Comparison of ENCODE assay signal across 8 cellular contexts in genomic region chr12:12916135-12916956, GRCh38. TPM values are rescaled to one million over a fixed set of nuclear protein-coding genes. Genes with fewer than 3 reads are reported as not detected.
DNase-seq lines count a peak whose midpoint lies in the region; ATAC-seq, FAIRE-seq and TF ChIP-seq lines count a peak whose summit lies in the region.

No MANE protein-coding gene starts in this region.

- no peak overlapping the region for H2AFZ ChIP-seq in hepatocyte

- no peaks in the 10 kb centered on the region for H4K20me1 ChIP-seq in hepatocyte (ENCODE audit: insufficient read depth, poor library complexity, severe bottlenecking)

- H3K4me1 ChIP-seq in ascending aorta (peaks cover 0 to 13% of the 10 kb centered on the region in 2 donors), hepatocyte (ENCODE audit: insufficient read depth) (no peaks in the 10 kb centered on the region)

- peak; percentile 96 for FAIRE-seq in GM12891 (lab: Jason Lieb, UNC)

- H3K27ac ChIP-seq in ascending aorta = peak overlapping the region; percentile 47 to 64
- H3K27ac ChIP-seq in hepatocyte = peak overlapping the region; percentile 1

- no peaks in the 10 kb centered on the region for H3K79me2 ChIP-seq in hepatocyte

- 39% methylated on average over 19 of the region's 19 CpGs for whole genome bisulfite sequencing in hepatocyte (ENCODE audit: low lambda C conversion rate, missing lambda C conversion rate)

- TF ChIP-seq CTCF in ascending aorta (IDR thresholded peaks at IDR 0.05) (peak; percentile 93 to 97 (median 96)), hepatocyte (IDR thresholded peaks at IDR 0.05; ENCODE audit: poor library complexity) (peak; percentile 90)

- no peaks in the 10 kb centered on the region for H3K9me3 ChIP-seq in ascending aorta
- no peaks in the 10 kb centered on the region for H3K9me3 ChIP-seq in hepatocyte (ENCODE audit: low read depth)

- H3K4me2 ChIP-seq in hepatocyte = no peak overlapping the region

- H3K27me3 ChIP-seq in ascending aorta = no peaks in the 10 kb centered on the region
- no peaks in the 10 kb centered on the region for H3K27me3 ChIP-seq in hepatocyte

- DNase-seq in GM12891 (ENCODE audit: insufficient read length, low spot score) (peak; percentile 58), NCI-H146 treated with DMSO at 0.1 percent for 48 hours (lab: John Stamatoyannopoulos, UW; ENCODE audit: unreplicated experiment) (peak; percentile 40), T-helper 22 cell (ENCODE audit: low read depth) (peak; percentile 48), ascending aorta (ENCODE audit: low spot score in 2 of 2) (peak; percentile 65 to 95), hepatocyte (ENCODE audit: low spot score) (peak; percentile 86), skeletal muscle cell (ENCODE audit: low read depth) (peak; percentile 36), 8988T (no peak)

- peaks cover 17 to 23% of the 10 kb centered on the region in 2 donors for H3K36me3 ChIP-seq in ascending aorta
- H3K36me3 ChIP-seq in hepatocyte (replicated peaks; ENCODE audit: insufficient read depth, low read depth) = no peaks in the 10 kb centered on the region

- intact Hi-C loops in ascending aorta (cut with DNase I) = loop anchor here (1.0 to 5.0 kb wide), 4 partner anchors 67 to 296 kb away; partner anchors contain the start of gene APOLD1

- no peak for TF ChIP-seq POLR2A in GM12891 (IDR thresholded peaks at IDR 0.05; ENCODE audit: low read depth, low read length)

- H3K9me2 ChIP-seq in hepatocyte (replicated peaks; ENCODE audit: insufficient read depth) = no peaks in the 10 kb centered on the region

- H3K4me3 ChIP-seq in ascending aorta = no peak overlapping the region
- H3K4me3 ChIP-seq in hepatocyte = no peak overlapping the region
- no peak overlapping the region for H3K4me3 ChIP-seq in skeletal muscle cell (ENCODE audit: low read depth, low read length)

- peak; percentile 97 for ATAC-seq in HG02759 (IDR thresholded peaks at IDR 0.05; ENCODE audit: unreplicated experiment)

TF ChIP-seq in GM12891, 5 proteins besides CTCF, POLR2A, EP300 and RAD21:
- TF ChIP-seq POLR2AphosphoS5 (IDR thresholded peaks at IDR 0.05; ENCODE audit: low read depth, low read length) (no peak), POU2F2 (IDR thresholded peaks at IDR 0.05; ENCODE audit: low read depth, low read length) (peak; percentile 41; the same call in 1 of the 2 replicates)

RNA-seq across cellular contexts. Expression of gene GPRC5A, which starts 25.0 kb away (rescaled TPM):
- not detected for polyA plus RNA-seq in GM12891 (2012; ENCODE audit: low read depth, missing spikeins)
- 23.8 TPM for total RNA-seq in ascending aorta
- total RNA-seq in hepatocyte = 49.8 and 60.2 TPM in 2 replicates
- polyA plus RNA-seq in hepatocyte = 80.4 and 97.0 TPM in 2 replicates

RNA-seq across cellular contexts. Expression of gene GPRC5D, which starts 35.6 kb away (rescaled TPM):
- not detected for polyA plus RNA-seq in GM12891 (2012; ENCODE audit: low read depth, missing spikeins)
- not detected for total RNA-seq in ascending aorta
- not detected in 2 replicates for total RNA-seq in hepatocyte
- not detected in 2 replicates for polyA plus RNA-seq in hepatocyte
